Comparison of ENCODE assay signal across 15 cellular contexts in the genomic region with DNA sequence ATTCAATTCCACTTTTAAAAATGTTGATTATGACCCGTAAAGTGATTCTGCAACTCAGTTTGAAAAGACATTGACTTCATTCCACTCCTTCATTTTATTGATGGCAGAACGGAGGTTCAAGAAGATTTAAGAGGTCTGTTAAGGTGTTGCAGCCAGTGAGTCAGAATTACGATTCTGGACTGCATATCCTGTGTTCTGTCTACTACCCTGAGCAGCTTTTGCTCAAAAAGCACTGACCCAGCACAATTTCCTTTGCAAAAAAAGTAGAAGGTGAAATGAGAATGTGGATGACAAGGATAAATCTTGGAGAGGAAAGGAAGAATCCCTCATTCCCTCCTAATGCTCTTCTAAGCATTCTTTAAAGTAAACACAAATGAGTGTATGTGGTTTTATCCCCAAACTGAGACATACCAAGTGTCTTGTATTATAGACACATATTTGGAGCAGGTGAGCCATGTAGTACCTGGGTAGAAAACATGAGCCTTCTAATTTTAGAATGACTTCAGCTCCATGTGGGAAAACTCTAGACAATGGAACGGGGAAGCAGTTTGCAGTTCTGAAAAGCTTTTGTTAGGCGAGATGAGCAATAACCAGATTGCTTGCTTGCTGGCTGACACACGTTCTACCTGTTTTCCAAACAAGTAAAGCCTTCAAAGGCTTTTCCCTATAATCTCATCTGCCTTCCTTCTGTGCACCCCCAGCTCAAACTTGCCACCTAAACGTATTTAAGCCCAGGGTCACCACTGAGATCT. TPM values are rescaled to one million over a fixed set of nuclear protein-coding genes. Genes with fewer than 3 reads are reported as not detected.
DNase-seq lines count a peak whose midpoint lies in the region; ATAC-seq, FAIRE-seq and TF ChIP-seq lines count a peak whose summit lies in the region.
"Had no signal": no experiment of that assay in that cellular context is flagged by ENCODE, and none has a peak within 500 bp of the region (broad histone marks: within the 10 kb centered on the region; RNA-seq: fewer than 3 reads in every experiment).

No MANE protein-coding gene starts in this region.

- peak overlapping the region; percentile 90 for H3K27ac Mint-ChIP-seq in dendritic cell treated with granulocyte-macrophage colony-stimulating factor and Interleukin-4, amounts not matched to agents 40 ng/mL and 50 ng/mL, for 4 days
- H3K27ac Mint-ChIP-seq in activated CD8-positive, alpha-beta T cell treated with anti-CD3 and anti-CD28 coated beads for 36 hours: no peak overlapping the region
- H3K27ac Mint-ChIP-seq: CD8-positive, alpha-beta memory T cell had no signal

- CTCF ChIA-PET in A549 (lab: Yijun Ruan, JAX): interaction anchor here (0.8 to 1.6 kb wide), 4 partner anchors 15 to 168 kb away, joined by 3 to 4 read pairs (median 4); no protein-coding TSS in a partner anchor
- CTCF ChIA-PET in activated CD8-positive, alpha-beta T cell treated with anti-CD3 and anti-CD28 coated beads for 36 hours (lab: Charles Lee): interaction anchor here (0.8 kb wide), 1 partner anchor 11 kb away, joined by 3 read pairs; no protein-coding TSS in a partner anchor

- POLR2A ChIA-PET in A549 (lab: Yijun Ruan, JAX): no interaction called here
- POLR2A ChIA-PET in activated CD8-positive, alpha-beta T cell treated with anti-CD3 and anti-CD28 coated beads for 36 hours (lab: Charles Lee): no interaction called here

- H2AFZ ChIP-seq in keratinocyte (ENCODE audit: control insufficient read depth, low read length): no peak overlapping the region

- intact Hi-C loops in dendritic cell treated with granulocyte-macrophage colony-stimulating factor and Interleukin-4, amounts not matched to agents 40 ng/mL and 50 ng/mL, for 4 days (cut with micrococcal nuclease): no loop called here
- intact Hi-C loops in activated CD8-positive, alpha-beta T cell treated with anti-CD3 and anti-CD28 coated beads for 36 hours (cut with micrococcal nuclease): no loop called here

- peaks cover 20% of the 10 kb centered on the region for H3K9me1 ChIP-seq in keratinocyte (ENCODE audit: control insufficient read depth, extremely low read depth, insufficient read depth, low read length)

- TF ChIP-seq CTCF in A549 (IDR thresholded peaks at IDR 0.05) (no peak), keratinocyte (optimal IDR thresholded peaks at IDR 0.05 in 1 of 3, IDR thresholded peaks at IDR 0.05 in 1 of 3, conservative IDR thresholded peaks at IDR 0.05 in 1 of 3; ENCODE audit: extremely low read depth in 1 of 3, insufficient read depth in 2 of 3, low read length in 3 of 3) (no peak)
- TF ChIP-seq CTCF in activated CD8-positive, alpha-beta T cell treated with anti-CD3 and anti-CD28 coated beads for 36 hours (IDR thresholded peaks at IDR 0.05): no peak

- peaks cover 56% of the 10 kb centered on the region for H3K36me3 Mint-ChIP-seq in dendritic cell treated with granulocyte-macrophage colony-stimulating factor and Interleukin-4, amounts not matched to agents 40 ng/mL and 50 ng/mL, for 4 days (ENCODE audit: low read depth)
- no peaks in the 10 kb centered on the region for H3K36me3 Mint-ChIP-seq in activated CD8-positive, alpha-beta T cell treated with anti-CD3 and anti-CD28 coated beads for 36 hours (ENCODE audit: low read depth)

- H3K4me1 Mint-ChIP-seq in dendritic cell treated with granulocyte-macrophage colony-stimulating factor and Interleukin-4, amounts not matched to agents 40 ng/mL and 50 ng/mL, for 4 days (ENCODE audit: low read depth): peaks cover 47% of the 10 kb centered on the region
- H3K4me1 Mint-ChIP-seq in activated CD8-positive, alpha-beta T cell treated with anti-CD3 and anti-CD28 coated beads for 36 hours (ENCODE audit: low read depth): no peaks in the 10 kb centered on the region
- H3K4me1 Mint-ChIP-seq: CD8-positive, alpha-beta memory T cell had no signal

- H3K4me2 ChIP-seq in A549: no peak overlapping the region
- peak overlapping the region; percentile 43 for H3K4me2 ChIP-seq in keratinocyte (ENCODE audit: control insufficient read depth, extremely low read depth, insufficient read depth, low read depth, low read length)

- peaks cover 22% of the 10 kb centered on the region for H4K20me1 ChIP-seq in keratinocyte (ENCODE audit: control insufficient read depth, extremely low read depth, insufficient read depth, low read length)

- no peaks in the 10 kb centered on the region for H3K9me3 Mint-ChIP-seq in dendritic cell treated with granulocyte-macrophage colony-stimulating factor and Interleukin-4, amounts not matched to agents 40 ng/mL and 50 ng/mL, for 4 days
- no peaks in the 10 kb centered on the region for H3K9me3 Mint-ChIP-seq in activated CD8-positive, alpha-beta T cell treated with anti-CD3 and anti-CD28 coated beads for 36 hours
- H3K9me3 Mint-ChIP-seq: CD8-positive, alpha-beta memory T cell had no signal

- peak overlapping the region; percentile 61 for H3K9ac ChIP-seq in keratinocyte (ENCODE audit: control insufficient read depth, extremely low read depth, insufficient read depth, low read length)

- no peak for TF ChIP-seq RAD21 in A549 (conservative IDR thresholded peaks at IDR 0.05 in 1 of 2, IDR thresholded peaks at IDR 0.05 in 1 of 2)

- TF ChIP-seq POLR2A in A549 (IDR thresholded peaks at IDR 0.05; ENCODE audit: low read length): no peak

- no peaks in the 10 kb centered on the region for H3K27me3 ChIP-seq in keratinocyte (ENCODE audit: control insufficient read depth, extremely low read depth, insufficient read depth, low read length)

- no peaks in the 10 kb centered on the region for H3K4me1 ChIP-seq in A549
- H3K4me1 ChIP-seq in keratinocyte (ENCODE audit: control insufficient read depth, extremely low read depth, insufficient read depth, low read length): peaks cover 21% of the 10 kb centered on the region

- no peaks in the 10 kb centered on the region for H3K27me3 Mint-ChIP-seq in dendritic cell treated with granulocyte-macrophage colony-stimulating factor and Interleukin-4, amounts not matched to agents 40 ng/mL and 50 ng/mL, for 4 days
- H3K27me3 Mint-ChIP-seq in activated CD8-positive, alpha-beta T cell treated with anti-CD3 and anti-CD28 coated beads for 36 hours: no peaks in the 10 kb centered on the region

- peaks cover 15 to 43% of the 10 kb centered on the region in 2 experiments for H3K36me3 ChIP-seq in keratinocyte (ENCODE audit: control insufficient read depth in 2 of 2, extremely low read depth in 1 of 2, insufficient read depth in 2 of 2, low read length in 2 of 2)

- H3K79me2 ChIP-seq in keratinocyte (ENCODE audit: control insufficient read depth, insufficient read depth, low read length): peaks cover 98% of the 10 kb centered on the region

- no peak for FAIRE-seq in A549 (lab: Jason Lieb, UNC)
- peak; percentile 88 for FAIRE-seq in keratinocyte (lab: Jason Lieb, UNC)
- FAIRE-seq: H1, RCC 7860 had no signal

- no peak for TF ChIP-seq EP300 in A549 (IDR thresholded peaks at IDR 0.05)

- no peak overlapping the region for H3K4me3 ChIP-seq in A549
- no peak overlapping the region for H3K4me3 ChIP-seq in keratinocyte (ENCODE audit: control insufficient read depth in 2 of 3, extremely low read depth in 1 of 3, insufficient read depth in 2 of 3, low read depth in 1 of 3, low read length in 3 of 3)

- dilution Hi-C loops in keratinocyte (cut with MboI; ENCODE audit: extremely low pct_ligation_motif_present, low sequenced_read_pairs): no loop called here

- no peak overlapping the region for H3K4me3 Mint-ChIP-seq in dendritic cell treated with granulocyte-macrophage colony-stimulating factor and Interleukin-4, amounts not matched to agents 40 ng/mL and 50 ng/mL, for 4 days
- H3K4me3 Mint-ChIP-seq in activated CD8-positive, alpha-beta T cell treated with anti-CD3 and anti-CD28 coated beads for 36 hours: no peak overlapping the region
- H3K4me3 Mint-ChIP-seq: CD8-positive, alpha-beta memory T cell had no signal

- H3K27ac ChIP-seq in A549: no peak overlapping the region
- H3K27ac ChIP-seq in keratinocyte (ENCODE audit: control insufficient read depth, insufficient read depth, low read length): peak overlapping the region; percentile 86

- no peak for DNase-seq in A549 (ENCODE audit: low read depth in 1 of 2, low spot score in 1 of 2)
- DNase-seq in COLO668 (lab: John Stamatoyannopoulos, UW; ENCODE audit: unreplicated experiment): peak; percentile 27
- no peak for DNase-seq in keratinocyte (ENCODE audit: low read depth, low spot score)
- DNase-seq in medulla oblongata (ENCODE audit: extremely low spot score): no peak
- no peak for DNase-seq in activated CD8-positive, alpha-beta T cell treated with anti-CD3 and anti-CD28 coated beads for 36 hours
- DNase-seq: CD8-positive, alpha-beta memory T cell; KG1; NCI-H1092 treated with DMSO at 0.1 percent for 48 hours; NCI-H187 treated with DMSO at 0.1 percent for 48 hours; SHP77 treated with DMSO at 0.1 percent for 48 hours had no signal

- WGBS in A549 (ENCODE audit: missing lambda C conversion rate): 69% methylated on average over 7 of the region's 7 CpGs

- ATAC-seq in A549 (no peak), GM19397 (IDR thresholded peaks at IDR 0.05; ENCODE audit: unreplicated experiment) (no peak)
- ATAC-seq in activated CD8-positive, alpha-beta T cell treated with anti-CD3 and anti-CD28 coated beads for 36 hours: no peak

- H3K9me3 ChIP-seq in A549: no peaks in the 10 kb centered on the region
- H3K9me3 ChIP-seq in keratinocyte (ENCODE audit: control insufficient read depth, low read depth, low read length): no peaks in the 10 kb centered on the region

TF ChIP-seq in A549, 52 proteins besides CTCF, POLR2A, EP300 and RAD21:
- TF ChIP-seq RCOR1 (IDR thresholded peaks at IDR 0.05; ENCODE audit: low read depth, low read length) (no peak), MAFK (IDR thresholded peaks at IDR 0.05; ENCODE audit: partially characterized antibody) (peak; percentile 37)

RNA-seq across cellular contexts. Expression of a gene that starts 44.7 kb away (rescaled TPM):
- polyA plus RNA-seq in A549 (2011; rRNA removed): 3.5 and 3.6 TPM in 2 replicates
- 2.5 and 3.2 TPM in 2 replicates for polyA plus RNA-seq in A549 (2012; cell fraction: cytosol; rRNA removed)
- polyA plus RNA-seq in A549 (2012; cell fraction: nucleus; rRNA removed): 1.9 and 3.8 TPM in 2 replicates
- polyA plus RNA-seq in A549 (2017; fragmentation: RNase III; extraction: RNeasy Plus Mini Kit Qiagen cat#74134 plus additional on column Dnase treatment): 5.2 to 7.1 TPM (median 5.3 TPM) in 3 replicates
- polyA minus RNA-seq in A549 (2011; rRNA and poly(A)+ RNA removed): 4.1 and 5.3 TPM in 2 replicates
- polyA plus RNA-seq in keratinocyte: 26.6 to 71.8 TPM (median 51.7 TPM) in 3 replicates
- polyA plus RNA-seq in keratinocyte (2011; ENCODE audit: low read depth): 45.8 TPM
- 35.1 and 39.9 TPM in 2 replicates for polyA plus RNA-seq in keratinocyte (2011; cell fraction: cytosol; rRNA removed)
- polyA plus RNA-seq in keratinocyte (2011; cell fraction: nucleus; rRNA removed): 46.4 and 47.9 TPM in 2 replicates
- 45.8 and 70.2 TPM in 2 replicates for polyA plus RNA-seq in keratinocyte (2012; ENCODE audit: low replicate concordance)
- polyA minus RNA-seq in keratinocyte: 42.6 to 126 TPM (median 65.6 TPM) in 3 replicates
- 76.2 TPM for polyA minus RNA-seq in keratinocyte (2011; cell fraction: cytosol; rRNA and poly(A)+ RNA removed)
- 66.3 and 93.9 TPM in 2 replicates for polyA minus RNA-seq in keratinocyte (2011; cell fraction: nucleus; rRNA and poly(A)+ RNA removed)
- total RNA-seq in activated CD8-positive, alpha-beta T cell treated with anti-CD3 and anti-CD28 coated beads for 36 hours: under 1 TPM; 0.25 to 0.38 TPM
- polyA plus RNA-seq: AG04450 had no signal
